23 cellular contexts compared by ENCODE assay signal in genomic region chr18:34510926-34511325, GRCh38.
"Had no signal": no experiment of that assay in that cellular context is flagged by ENCODE, and none has a peak within 500 bp of the region (broad histone marks: within the 10 kb centered on the region; RNA-seq: fewer than 3 reads in every experiment).

No MANE protein-coding gene starts in this region.

- H3K27ac ChIP-seq: HL-60, RWPE1, SJSA1, SK-N-MC had no signal

- H3K9me3 ChIP-seq: SJSA1 had no signal

- ATAC-seq: HepG2, Panc1 had no signal

- DNase-seq: IMR-90, Kasumi-1, KG1, NCI-H1092 treated with DMSO at 0.1 percent for 48 hours, NCI-H1436, NCI-H187, NCI-H2029, NCI-H2081 treated with DMSO at 0.1 percent for 48 hours, NCI-H2171, NCI-H226, NCI-H446, NCI-H510A, NCI-H524 treated with DMSO at 0.1 percent for 48 hours, NCI-H69, NCI-H774, SHP77 treated with DMSO at 0.1 percent for 48 hours had no signal

- FAIRE-seq: HepG2, HTR-8/SVneo had no signal

- H3K27me3 ChIP-seq: SJSA1 had no signal

- H3K4me1 ChIP-seq: SJSA1 had no signal

- H3K36me3 ChIP-seq: SJSA1 had no signal

- H3K4me3 ChIP-seq: SJSA1, SK-N-MC had no signal
